In genomic region chr7:101401390-101402080, GRCh38 we compare ENCODE assay signal across 20 cellular contexts. TPM values are rescaled to one million over a fixed set of nuclear protein-coding genes. Genes with fewer than 3 reads are reported as not detected.
DNase-seq lines count a peak whose midpoint lies in the region; ATAC-seq and TF ChIP-seq lines count a peak whose summit lies in the region.
"Had no signal": no experiment of that assay in that cellular context is flagged by ENCODE, and none has a peak within 500 bp of the region (broad histone marks: within the 10 kb centered on the region; RNA-seq: fewer than 3 reads in every experiment).

No MANE protein-coding gene starts in this region.

- TF ChIP-seq CTCF in HEK293 (tag by site-specific recombination; IDR thresholded peaks at IDR 0.05) (no peak), RWPE2 (IDR thresholded peaks at IDR 0.05; ENCODE audit: poor library complexity, severe bottlenecking) (no peak), hepatocyte (IDR thresholded peaks at IDR 0.05; ENCODE audit: poor library complexity) (no peak), osteocyte (IDR thresholded peaks at IDR 0.05) (no peak), testis (IDR thresholded peaks at IDR 0.05) (no peak), mucosa of descending colon (IDR thresholded peaks at IDR 0.05) (no peak), brain microvascular endothelial cell (IDR thresholded peaks at IDR 0.05; ENCODE audit: low read depth, low read length, missing control alignments) (no peak)

- peak overlapping the region; percentile 58 for H3K4me2 ChIP-seq in hepatocyte

- TF ChIP-seq POLR2A in testis (IDR thresholded peaks at IDR 0.05) = no peak

- peaks cover 4% of the 10 kb centered on the region for H3K36me3 Mint-ChIP-seq in osteocyte (ENCODE audit: unreplicated experiment)
- H3K36me3 Mint-ChIP-seq: CD8-positive, alpha-beta memory T cell had no signal

- 0 out of 2 replicates have a peak, but pooled peaks cover 3% of the 10 kb centered on the region for H3K4me1 ChIP-seq in HEK293 (ENCODE audit: control insufficient read depth, insufficient read depth, low read length)
- H3K4me1 ChIP-seq in RWPE2 (ENCODE audit: insufficient read depth, poor library complexity, severe bottlenecking) = peaks cover 8% of the 10 kb centered on the region
- peaks cover 6% of the 10 kb centered on the region for H3K4me1 ChIP-seq in hepatocyte (ENCODE audit: insufficient read depth)
- no peaks in the 10 kb centered on the region for H3K4me1 ChIP-seq in testis
- no peaks in the 10 kb centered on the region for H3K4me1 ChIP-seq in mucosa of descending colon (ENCODE audit: low read depth)
- H3K4me1 ChIP-seq: Peyer's patch, transverse colon had no signal

- in situ Hi-C loops in brain microvascular endothelial cell (cut with HindIII; ENCODE audit: low pct_ligation_motif_present, low sequenced_read_pairs) = no loop called here

- POLR2A ChIA-PET in HEK293 (lab: Yijun Ruan, JAX) = interaction anchor here (0.6 kb wide), 1 partner anchor 94 kb away, joined by 4 read pairs; no protein-coding TSS in a partner anchor

- no peaks in the 10 kb centered on the region for H3K27me3 ChIP-seq in RWPE2 (ENCODE audit: insufficient read depth, poor library complexity, severe bottlenecking)
- H3K27me3 ChIP-seq in hepatocyte = no peaks in the 10 kb centered on the region
- H3K27me3 ChIP-seq in testis = no peaks in the 10 kb centered on the region
- peaks cover 3% of the 10 kb centered on the region for H3K27me3 ChIP-seq in brain microvascular endothelial cell (replicated peaks)
- H3K27me3 ChIP-seq: Peyer's patch had no signal

- ATAC-seq in RWPE2 (ENCODE audit: low read depth) (peak; percentile 27; the same call in 2 of the 3 replicates), mucosa of descending colon (no peak), HG03521 (IDR thresholded peaks at IDR 0.05; ENCODE audit: unreplicated experiment) (no peak)
- ATAC-seq: left lobe of liver; stimulated activated naive CD8-positive, alpha-beta T cell treated with anti-CD3 and anti-CD28 coated beads, Interleukin-15, Interleukin-2, amounts not matched to agents 100 U/mL and 50 U/mL, for 24 hours had no signal

- H3K27ac Mint-ChIP-seq in osteocyte (ENCODE audit: unreplicated experiment) = peak overlapping the region; percentile 82

- H4K20me1 ChIP-seq in hepatocyte (ENCODE audit: insufficient read depth, poor library complexity, severe bottlenecking) = no peaks in the 10 kb centered on the region

- H3K4me3 Mint-ChIP-seq in osteocyte (ENCODE audit: unreplicated experiment) = peak overlapping the region; percentile 38
- H3K4me3 Mint-ChIP-seq: activated naive CD8-positive, alpha-beta T cell; CD8-positive, alpha-beta memory T cell had no signal

- H3K27me3 Mint-ChIP-seq in osteocyte (ENCODE audit: unreplicated experiment) = no peaks in the 10 kb centered on the region

- H3K27ac ChIP-seq in HEK293 (ENCODE audit: extremely low read depth, low read depth, low read length) = no peak overlapping the region
- H3K27ac ChIP-seq in RWPE2 (ENCODE audit: poor library complexity, severe bottlenecking) = no peak overlapping the region
- H3K27ac ChIP-seq in hepatocyte = no peak overlapping the region
- H3K27ac ChIP-seq in testis = no peak overlapping the region
- no peak overlapping the region for H3K27ac ChIP-seq in brain microvascular endothelial cell
- H3K27ac ChIP-seq: Peyer's patch, transverse colon had no signal

- no peaks in the 10 kb centered on the region for H3K9me3 Mint-ChIP-seq in osteocyte (ENCODE audit: unreplicated experiment)
- H3K9me3 Mint-ChIP-seq: CD8-positive, alpha-beta memory T cell had no signal

- DNase-seq in RWPE2 (ENCODE audit: low spot score) = no peak
- DNase-seq in hepatocyte (ENCODE audit: low spot score) = no peak
- no peak for DNase-seq in osteocyte (ENCODE audit: extremely low spot score, unreplicated experiment)
- no peak for DNase-seq in testis
- no peak for DNase-seq in mucosa of descending colon
- DNase-seq in brain microvascular endothelial cell = no peak
- DNase-seq: activated CD4-positive, alpha-beta T cell treated with anti-CD3 and anti-CD28 coated beads for 1 hour; CD8-positive, alpha-beta memory T cell; cortex of kidney; DND-41; foreskin melanocyte; NCI-H1436 treated with DMSO at 0.1 percent for 48 hours; NCI-H774; Peyer's patch; stimulated activated naive CD8-positive, alpha-beta T cell treated with anti-CD3 and anti-CD28 coated beads, Interleukin-15, Interleukin-2, amounts not matched to agents 100 U/mL and 50 U/mL, for 24 hours; transverse colon had no signal

- H3K4me1 Mint-ChIP-seq in osteocyte (ENCODE audit: unreplicated experiment) = peaks cover 43% of the 10 kb centered on the region
- H3K4me1 Mint-ChIP-seq: CD8-positive, alpha-beta memory T cell had no signal

- H3K9me3 ChIP-seq in HEK293 (ENCODE audit: control insufficient read depth, insufficient read depth, low read depth, low read length) (no peaks in the 10 kb centered on the region), RWPE2 (ENCODE audit: severe bottlenecking) (no peaks in the 10 kb centered on the region), hepatocyte (ENCODE audit: low read depth) (no peaks in the 10 kb centered on the region), testis (no peaks in the 10 kb centered on the region), mucosa of descending colon (no peaks in the 10 kb centered on the region)
- H3K9me3 ChIP-seq: Peyer's patch, transverse colon had no signal

- H3K4me3 ChIP-seq in HEK293 (ENCODE audit: low read depth, low read length) = no peak overlapping the region
- no peak overlapping the region for H3K4me3 ChIP-seq in RWPE2 (ENCODE audit: severe bottlenecking)
- no peak overlapping the region for H3K4me3 ChIP-seq in hepatocyte
- H3K4me3 ChIP-seq in testis = no peak overlapping the region
- no peak overlapping the region for H3K4me3 ChIP-seq in mucosa of descending colon
- no peak overlapping the region for H3K4me3 ChIP-seq in brain microvascular endothelial cell (ENCODE audit: low read depth, low read length)
- H3K4me3 ChIP-seq: Peyer's patch, transverse colon had no signal

- H3K9me2 ChIP-seq in hepatocyte (replicated peaks; ENCODE audit: insufficient read depth) = no peaks in the 10 kb centered on the region

- CTCF ChIA-PET in HEK293 (lab: Yijun Ruan, JAX) = interaction anchor here (0.6 to 3.3 kb wide), 6 partner anchors 10 to 991 kb away, joined by 3 to 24 read pairs (median 4); no protein-coding TSS in a partner anchor

- H3K36me3 ChIP-seq in HEK293 (ENCODE audit: control insufficient read depth in 2 of 2, insufficient read depth in 1 of 2, low read length in 2 of 2) (no peaks in the 10 kb centered on the region), RWPE2 (ENCODE audit: low read depth) (no peaks in the 10 kb centered on the region), hepatocyte (replicated peaks; ENCODE audit: insufficient read depth, low read depth) (no peaks in the 10 kb centered on the region), testis (ENCODE audit: low read depth, missing control alignments) (no peaks in the 10 kb centered on the region), mucosa of descending colon (ENCODE audit: low read depth) (no peaks in the 10 kb centered on the region), brain microvascular endothelial cell (replicated peaks) (no peaks in the 10 kb centered on the region)
- H3K36me3 ChIP-seq: Peyer's patch, transverse colon had no signal

- H2AFZ ChIP-seq in hepatocyte = no peak overlapping the region

- H3K79me2 ChIP-seq in hepatocyte = no peaks in the 10 kb centered on the region

- 55% methylated on average over 7 of the region's 7 CpGs for WGBS in hepatocyte (ENCODE audit: low lambda C conversion rate, missing lambda C conversion rate)
- WGBS in testis, 2 donors = 50% methylated on average over 7 of the region's 7 CpGs

- intact Hi-C loops in testis (cut with DNase I; ENCODE audit: low total_unique reads) = no loop called here
- intact Hi-C loops in mucosa of descending colon (cut with DNase I, micrococcal nuclease) = no loop called here

TF ChIP-seq in HEK293, 187 proteins besides CTCF, POLR2A, EP300 and RAD21 (continues in another document):
- TF ChIP-seq ZNF157 (tag by site-specific recombination; IDR thresholded peaks at IDR 0.05) = no peak
- TF ChIP-seq ZNF792 (tag by site-specific recombination; IDR thresholded peaks at IDR 0.05) = no peak
- no peak for TF ChIP-seq GLI4 (tag by site-specific recombination; IDR thresholded peaks at IDR 0.05)
- no peak for TF ChIP-seq ZNF169 (tag by site-specific recombination; IDR thresholded peaks at IDR 0.05)
- peak; percentile 95 for TF ChIP-seq ZFHX2 (tag by site-specific recombination; conservative IDR thresholded peaks at IDR 0.05)
- TF ChIP-seq EGR2 (tag by site-specific recombination; IDR thresholded peaks at IDR 0.05; ENCODE audit: low read depth) = peak; percentile 99
- no peak for TF ChIP-seq ZNF624 (tag by site-specific recombination; IDR thresholded peaks at IDR 0.05)
- no peak for TF ChIP-seq KLF10 (tag by site-specific recombination; IDR thresholded peaks at IDR 0.05)
- peak; percentile 98 for TF ChIP-seq ZNF513 (tag by site-specific recombination; IDR thresholded peaks at IDR 0.05)
- TF ChIP-seq MEIS1 (CRISPR knock-in tag; IDR thresholded peaks at IDR 0.05; ENCODE audit: borderline replicate concordance) = no peak
- TF ChIP-seq ZNF658 (tag by site-specific recombination; IDR thresholded peaks at IDR 0.05) = no peak
- no peak for TF ChIP-seq ZNF776 (tag by site-specific recombination; IDR thresholded peaks at IDR 0.05; ENCODE audit: borderline replicate concordance)
- TF ChIP-seq RBAK (tag by site-specific recombination; IDR thresholded peaks at IDR 0.05) = no peak
- TF ChIP-seq ZNF266 (tag by site-specific recombination; IDR thresholded peaks at IDR 0.05; ENCODE audit: low read depth) = no peak
- no peak for TF ChIP-seq ZBTB17 (tag by site-specific recombination; IDR thresholded peaks at IDR 0.05)
- no peak for TF ChIP-seq ZNF585B (tag by site-specific recombination; IDR thresholded peaks at IDR 0.05)
- TF ChIP-seq ZNF138 (tag by site-specific recombination; IDR thresholded peaks at IDR 0.05; ENCODE audit: borderline replicate concordance) = no peak

RNA-seq across cellular contexts. Expression of gene COL26A1, which starts 38.9 kb away (rescaled TPM):
- total RNA-seq in hepatocyte (9.4 and 11.6 TPM in 2 replicates), osteocyte (124 and 128 TPM in 2 replicates), testis (1 to 10 TPM in 1 of 2 donors, under 1 TPM in 1; 0.94 to 1.1 TPM), mucosa of descending colon (not detected)
- polyA plus RNA-seq in hepatocyte (10.8 and 19.1 TPM in 2 replicates), testis (ENCODE audit: insufficient read depth, low read depth, low replicate concordance) (3.1 TPM)
- total RNA-seq: CD8-positive, alpha-beta memory T cell; Peyer's patch; transverse colon had no signal
- polyA plus RNA-seq: CD8-positive, alpha-beta memory T cell had no signal
